In genomic region chr13:99442273-99442895, GRCh38 we compare ENCODE assay signal across 8 cellular contexts. TPM values are rescaled to one million over a fixed set of nuclear protein-coding genes. Genes with fewer than 3 reads are reported as not detected.
DNase-seq lines count a peak whose midpoint lies in the region; ATAC-seq and TF ChIP-seq lines count a peak whose summit lies in the region.

No MANE protein-coding gene starts in this region.

- H3K4me1 ChIP-seq in uterus, result no peaks in the 10 kb centered on the region

- no peak overlapping the region for H3K9ac ChIP-seq in SU-DHL-6 (ENCODE audit: low read length)

- H3K4me2 ChIP-seq in SU-DHL-6 (ENCODE audit: low read depth, low read length, poor library complexity, severe bottlenecking), result no peak overlapping the region

- TF ChIP-seq CTCF in SU-DHL-6 (IDR thresholded peaks at IDR 0.05; ENCODE audit: insufficient read depth, low read length, poor library complexity, severe bottlenecking) (peak; percentile 80), uterus (IDR thresholded peaks at IDR 0.05) (peak; percentile 77 to 91 (median 84))

- TF ChIP-seq POLR2A in uterus (IDR thresholded peaks at IDR 0.05), result no peak

- H3K79me2 ChIP-seq in SU-DHL-6 (ENCODE audit: insufficient read depth, low read length), result no peaks in the 10 kb centered on the region

- H3K27me3 ChIP-seq in SU-DHL-6 (ENCODE audit: low read length) (no peaks in the 10 kb centered on the region), uterus (no peaks in the 10 kb centered on the region)

- H3K36me3 ChIP-seq in SU-DHL-6 (ENCODE audit: low read length) (no peaks in the 10 kb centered on the region), uterus (no peaks in the 10 kb centered on the region)

- no peaks in the 10 kb centered on the region for H3F3A ChIP-seq in SU-DHL-6 (ENCODE audit: insufficient read depth)

- DNase-seq in stimulated activated CD4-positive, alpha-beta T cell treated with anti-CD3 and anti-CD28 coated beads, Interleukin-15, amount 100 ng/mL, for 24 hours, result peak; percentile 50
- DNase-seq in stimulated activated CD4-positive, alpha-beta T cell treated with anti-CD3 and anti-CD28 coated beads, Interleukin-12 subunit alpha, Interleukin-12 subunit beta, amount 100 ng/mL, for 4 hours, result no peak
- DNase-seq in MV-4-11 (lab: John Stamatoyannopoulos, UW) (peak; percentile 54), dedifferentiated amniotic fluid mesenchymal stem cell (ENCODE audit: extremely low spot score) (peak; percentile 43), medulla oblongata (ENCODE audit: extremely low spot score) (peak; percentile 76), uterus (no peak)

- no peak overlapping the region for H2AFZ ChIP-seq in SU-DHL-6 (ENCODE audit: low read depth, low read length, severe bottlenecking)

- intact Hi-C loops in uterus (cut with DNase I; ENCODE audit: low total_unique reads), result no loop called here

- no peaks in the 10 kb centered on the region for H3K9me2 ChIP-seq in SU-DHL-6 (replicated peaks; ENCODE audit: insufficient read depth, low read length)

- no peak for ATAC-seq in GM18867 (IDR thresholded peaks at IDR 0.05; ENCODE audit: unreplicated experiment)

- H3K9me3 ChIP-seq in SU-DHL-6 (ENCODE audit: insufficient read depth, low read length), result no peaks in the 10 kb centered on the region
- no peaks in the 10 kb centered on the region for H3K9me3 ChIP-seq in uterus

- H3K27ac ChIP-seq in SU-DHL-6 (ENCODE audit: low read depth, low read length), result no peak overlapping the region
- no peak overlapping the region for H3K27ac ChIP-seq in uterus

- no peak overlapping the region for H3K4me3 ChIP-seq in SU-DHL-6 (ENCODE audit: insufficient read depth, low read length, poor library complexity, severe bottlenecking)
- no peak overlapping the region for H3K4me3 ChIP-seq in uterus

- H4K20me1 ChIP-seq in SU-DHL-6 (ENCODE audit: low read depth, low read length), result no peaks in the 10 kb centered on the region

RNA-seq across cellular contexts. Expression of gene TM9SF2, which starts 58.9 kb away (rescaled TPM):
- total RNA-seq in uterus, result 100 to 1,000 TPM in 2 of 4 donors, 10 to 100 TPM in 2; 70.9 to 219 (median 99.9) TPM

Comparison
In these comparisons a context has a peak if more than half of its experiments do, and no peak if none do; other contexts are left out.
1. DNase-seq: peak in stimulated activated CD4-positive, alpha-beta T cell treated with anti-CD3 and anti-CD28 coated beads, Interleukin-15, amount 100 ng/mL, for 24 hours (single experiment), MV-4-11 (single experiment), dedifferentiated amniotic fluid mesenchymal stem cell (single experiment) and medulla oblongata (single experiment); none in stimulated activated CD4-positive, alpha-beta T cell treated with anti-CD3 and anti-CD28 coated beads, Interleukin-12 subunit alpha, Interleukin-12 subunit beta, amount 100 ng/mL, for 4 hours (single experiment) and uterus (0 of 2).